Comparison of ENCODE assay signal across 8 cellular contexts in genomic region chr3:88059380-88060160, GRCh38. TPM values are rescaled to one million over a fixed set of nuclear protein-coding genes. Genes with fewer than 3 reads are reported as not detected.
A peak's percentile ranks its signal among the peaks of the same experiment; 100 is the strongest.
DNase-seq lines count a peak whose midpoint lies in the region; ATAC-seq and TF ChIP-seq lines count a peak whose summit lies in the region.

No MANE protein-coding gene starts in this region.

- no peak for ATAC-seq in activated CD8-positive, alpha-beta memory T cell treated with anti-CD3 and anti-CD28 coated beads, Interleukin-2, amount 10 ng/mL, durations not matched to agents 7 days and 5 days
- ATAC-seq in HG02610 (IDR thresholded peaks at IDR 0.05; ENCODE audit: unreplicated experiment) (peak; percentile 1), HG03108 (IDR thresholded peaks at IDR 0.05; ENCODE audit: unreplicated experiment) (no peak)

- no peaks in the 10 kb centered on the region for H3K27me3 Mint-ChIP-seq in activated CD8-positive, alpha-beta memory T cell treated with anti-CD3 and anti-CD28 coated beads, Interleukin-2, amount 10 ng/mL, durations not matched to agents 7 days and 5 days

- peak overlapping the region; percentile 71 for H3K27ac ChIP-seq in effector memory CD4-positive, alpha-beta T cell (ENCODE audit: insufficient read depth, low read length, poor library complexity, severe bottlenecking)
- peak overlapping the region; percentile 99 for H3K27ac ChIP-seq in vagina

- H3K4me1 ChIP-seq in effector memory CD4-positive, alpha-beta T cell (ENCODE audit: control insufficient read depth, insufficient read depth, low read length, poor library complexity, severe bottlenecking) = peaks cover 3% of the 10 kb centered on the region
- peaks cover 35% of the 10 kb centered on the region for H3K4me1 ChIP-seq in mononuclear cell (ENCODE audit: insufficient read depth, low read length)
- H3K4me1 ChIP-seq in vagina = peaks cover 61% of the 10 kb centered on the region

- peaks cover 45% of the 10 kb centered on the region for H3K36me3 Mint-ChIP-seq in activated CD8-positive, alpha-beta memory T cell treated with anti-CD3 and anti-CD28 coated beads, Interleukin-2, amount 10 ng/mL, durations not matched to agents 7 days and 5 days

- CTCF ChIA-PET in activated CD8-positive, alpha-beta memory T cell treated with anti-CD3 and anti-CD28 coated beads, Interleukin-2, amount 10 ng/mL, durations not matched to agents 7 days and 5 days (lab: Charles Lee) = interaction anchor here (0.9 to 2.4 kb wide), 7 partner anchors 20 to 90 kb away, joined by 3 to 18 read pairs (median 5); partner anchors contain the start of gene C3orf38

- H3K27ac Mint-ChIP-seq in activated CD8-positive, alpha-beta memory T cell treated with anti-CD3 and anti-CD28 coated beads, Interleukin-2, amount 10 ng/mL, durations not matched to agents 7 days and 5 days = peak overlapping the region; percentile 92

- no peak for TF ChIP-seq POLR2A in vagina (IDR thresholded peaks at IDR 0.05)

- H3K4me3 ChIP-seq in effector memory CD4-positive, alpha-beta T cell (ENCODE audit: insufficient read depth, low read depth, low read length, poor library complexity, severe bottlenecking) = peak overlapping the region; percentile 92
- H3K4me3 ChIP-seq in mononuclear cell (ENCODE audit: low read length) = peak overlapping the region; percentile 95
- peak overlapping the region; percentile 73 to 97 for H3K4me3 ChIP-seq in vagina

- H3K36me3 ChIP-seq in effector memory CD4-positive, alpha-beta T cell (ENCODE audit: control insufficient read depth, insufficient read depth, low read length) = peaks cover 14% of the 10 kb centered on the region
- H3K36me3 ChIP-seq in vagina = peaks cover 0 to 13% of the 10 kb centered on the region in 2 donors

- no peak for DNase-seq in activated CD8-positive, alpha-beta memory T cell treated with anti-CD3 and anti-CD28 coated beads, Interleukin-2, amount 10 ng/mL, durations not matched to agents 7 days and 5 days
- no peak for DNase-seq in activated CD8-positive, alpha-beta memory T cell treated with anti-CD3 and anti-CD28 coated beads, Interleukin-2, amount 50 U/mL, for 48 hours
- DNase-seq in RPMI8226 (peak; percentile 9), vagina (ENCODE audit: extremely low spot score in 2 of 2) (peak in 1 of 2 donors; percentile 90)
- DNase-seq in effector memory CD4-positive, alpha-beta T cell = no peak

- H3K9me3 Mint-ChIP-seq in activated CD8-positive, alpha-beta memory T cell treated with anti-CD3 and anti-CD28 coated beads, Interleukin-2, amount 10 ng/mL, durations not matched to agents 7 days and 5 days (ENCODE audit: low read depth) = no peaks in the 10 kb centered on the region

- peak overlapping the region; percentile 98 for H3K4me3 Mint-ChIP-seq in activated CD8-positive, alpha-beta memory T cell treated with anti-CD3 and anti-CD28 coated beads, Interleukin-2, amount 10 ng/mL, durations not matched to agents 7 days and 5 days

- H3K27me3 ChIP-seq in effector memory CD4-positive, alpha-beta T cell (replicated peaks; ENCODE audit: control insufficient read depth, insufficient read depth, low read length, poor library complexity, severe bottlenecking) = no peaks in the 10 kb centered on the region
- no peaks in the 10 kb centered on the region for H3K27me3 ChIP-seq in mononuclear cell (ENCODE audit: insufficient read depth, low read length)
- no peaks in the 10 kb centered on the region for H3K27me3 ChIP-seq in vagina

- intact Hi-C loops in vagina (cut with DNase I) = no loop called here

- no peak for TF ChIP-seq CTCF in vagina (IDR thresholded peaks at IDR 0.05)

- no peaks in the 10 kb centered on the region for H3K9me3 ChIP-seq in effector memory CD4-positive, alpha-beta T cell (ENCODE audit: control insufficient read depth, low read length)
- no peaks in the 10 kb centered on the region for H3K9me3 ChIP-seq in mononuclear cell (ENCODE audit: low read depth, low read length)
- no peaks in the 10 kb centered on the region for H3K9me3 ChIP-seq in vagina

- peaks cover 55% of the 10 kb centered on the region for H3K4me1 Mint-ChIP-seq in activated CD8-positive, alpha-beta memory T cell treated with anti-CD3 and anti-CD28 coated beads, Interleukin-2, amount 10 ng/mL, durations not matched to agents 7 days and 5 days

RNA-seq across cellular contexts. Expression of gene ZNF654, which starts 0.5 kb away (rescaled TPM):
- 10 to 100 TPM; 18.5 to 22.0 TPM for total RNA-seq in activated CD8-positive, alpha-beta memory T cell treated with anti-CD3 and anti-CD28 coated beads, Interleukin-2, amount 10 ng/mL, durations not matched to agents 7 days and 5 days
- 21.6 TPM for total RNA-seq in mononuclear cell
- 16.7 TPM for total RNA-seq in vagina

RNA-seq across cellular contexts. Expression of gene CGGBP1, which starts 0.8 kb away (rescaled TPM):
- 10 to 100 TPM; 96.1 to 98.9 TPM for total RNA-seq in activated CD8-positive, alpha-beta memory T cell treated with anti-CD3 and anti-CD28 coated beads, Interleukin-2, amount 10 ng/mL, durations not matched to agents 7 days and 5 days
- total RNA-seq in mononuclear cell (83.1 TPM), vagina (53.3 TPM)
